Comparison of ENCODE assay signal across 1 cellular context in genomic region chr2:127674241-127675209, GRCh38.
TF ChIP-seq lines count a peak whose summit lies in the region.

No MANE protein-coding gene starts in this region.

TF ChIP-seq in HepG2, 621 proteins besides CTCF, POLR2A, EP300 and RAD21 (continued from another document and continues in another):
- TF ChIP-seq DMTF1 (CRISPR knock-in tag; IDR thresholded peaks at IDR 0.05) (no peak), ZNF318 (CRISPR knock-in tag; IDR thresholded peaks at IDR 0.05) (no peak), ZNF788 (CRISPR knock-in tag; IDR thresholded peaks at IDR 0.05; ENCODE audit: borderline replicate concordance) (peak; percentile 41; the same call in 1 of the 2 replicates), STAT6 (CRISPR knock-in tag; IDR thresholded peaks at IDR 0.05; ENCODE audit: borderline replicate concordance) (no peak), ARID4A (CRISPR knock-in tag; IDR thresholded peaks at IDR 0.05; ENCODE audit: borderline replicate concordance) (peak; percentile 63; the same call in 1 of the 2 replicates), ZFP82 (CRISPR knock-in tag; IDR thresholded peaks at IDR 0.05; ENCODE audit: borderline replicate concordance) (no peak), ZNF235 (CRISPR knock-in tag; IDR thresholded peaks at IDR 0.05; ENCODE audit: borderline replicate concordance) (no peak), PBX3 (CRISPR knock-in tag; IDR thresholded peaks at IDR 0.05; ENCODE audit: borderline replicate concordance) (no peak), USF2 (IDR thresholded peaks at IDR 0.05; ENCODE audit: low read depth, low read length) (no peak), USF2 (CRISPR knock-in tag; IDR thresholded peaks at IDR 0.05; ENCODE audit: borderline replicate concordance) (no peak), SPEN (CRISPR knock-in tag; IDR thresholded peaks at IDR 0.05; ENCODE audit: low read depth) (no peak), SALL1 (CRISPR knock-in tag; IDR thresholded peaks at IDR 0.05) (peak; percentile 43; the same call in 1 of the 2 replicates), ZNF644 (CRISPR knock-in tag; IDR thresholded peaks at IDR 0.05; ENCODE audit: low read depth) (no peak), ZNF746 (CRISPR knock-in tag; IDR thresholded peaks at IDR 0.05) (peak; percentile 45; the same call in 1 of the 2 replicates), NFKBIZ (CRISPR knock-in tag; IDR thresholded peaks at IDR 0.05) (0 out of 2 replicates have a peak, but pooled peaks have one; percentile 59), KLF15 (CRISPR knock-in tag; IDR thresholded peaks at IDR 0.05; ENCODE audit: borderline replicate concordance) (no peak), ZNF629 (CRISPR knock-in tag; conservative IDR thresholded peaks at IDR 0.05) (peak; percentile 40; the same call in 1 of the 2 replicates), TGIF2 (CRISPR knock-in tag; IDR thresholded peaks at IDR 0.05) (no peak), IRF9 (CRISPR knock-in tag; IDR thresholded peaks at IDR 0.05; ENCODE audit: borderline replicate concordance) (peak; percentile 9; the same call in 1 of the 2 replicates), NFE2L1 (CRISPR knock-in tag; IDR thresholded peaks at IDR 0.05; ENCODE audit: borderline replicate concordance) (no peak), SIN3B (IDR thresholded peaks at IDR 0.05; ENCODE audit: low read length) (no peak), ZNF710 (CRISPR knock-in tag; IDR thresholded peaks at IDR 0.05; ENCODE audit: borderline replicate concordance) (peak; percentile 59; the same call in 1 of the 2 replicates), ZNF776 (CRISPR knock-in tag; IDR thresholded peaks at IDR 0.05) (peak; percentile 77; the same call in 1 of the 2 replicates), ZNF678 (CRISPR knock-in tag; IDR thresholded peaks at IDR 0.05) (0 out of 2 replicates have a peak, but pooled peaks have one; percentile 40), HNF4A (CRISPR knock-in tag; IDR thresholded peaks at IDR 0.05) (peak; percentile 69), RBAK (CRISPR knock-in tag; IDR thresholded peaks at IDR 0.05) (no peak)
